Comparison of ENCODE assay signal across 8 cellular contexts in genomic region chr12:53726946-53727309, GRCh38. TPM values are rescaled to one million over a fixed set of nuclear protein-coding genes. Genes with fewer than 3 reads are reported as not detected.
DNase-seq lines count a peak whose midpoint lies in the region; ATAC-seq lines count a peak whose summit lies in the region.

No MANE protein-coding gene starts in this region.

- H3K4me3 Mint-ChIP-seq in naive B cell, result peak overlapping the region; percentile 89 to 98 (median 96)

- peaks cover 0 to 1% (median 0%) of the 10 kb centered on the region in 7 donors for H3K9me3 Mint-ChIP-seq in naive B cell

- H3K27ac Mint-ChIP-seq in naive B cell, result peak overlapping the region in 5 of 6 donors; percentile 56 to 96 (median 86)

- ATAC-seq in naive B cell (ENCODE audit: low read depth in 2 of 2) (no peak), HG02642 (IDR thresholded peaks at IDR 0.05; ENCODE audit: poor library complexity, unreplicated experiment) (no peak)

- no peaks in the 10 kb centered on the region for H3K9me3 ChIP-seq in MG63

- H3K36me3 ChIP-seq in MG63, result no peaks in the 10 kb centered on the region

- peak overlapping the region; percentile 75 for H3K4me3 ChIP-seq in MG63

- DNase-seq in EL (peak; percentile 18), MG63 (no peak), dermis blood vessel endothelial cell (peak; percentile 50), naive B cell (no peak), DMS79 (lab: John Stamatoyannopoulos, UW) (no peak), occipital lobe (lab: John Stamatoyannopoulos, UW) (no peak), SIG-M5 (lab: John Stamatoyannopoulos, UW) (no peak)

- H3K27me3 ChIP-seq in MG63, result no peaks in the 10 kb centered on the region

- peaks cover 25 to 37% (median 32%) of the 10 kb centered on the region in 3 donors for H3K4me1 Mint-ChIP-seq in naive B cell

- H3K27me3 Mint-ChIP-seq in naive B cell, result peaks cover 0 to 10% (median 5%) of the 10 kb centered on the region in 3 donors

- peaks cover 5 to 26% of the 10 kb centered on the region in 2 donors for H3K36me3 Mint-ChIP-seq in naive B cell

RNA-seq across cellular contexts. Expression of gene CALCOCO1, which starts 0.3 kb away (rescaled TPM):
- 35.7 and 42.4 TPM in 2 replicates for total RNA-seq in MG63 (2014; rRNA removed; shearing (Covaris generic); ENCODE audit: low replicate concordance)
- 87.6 and 98.4 TPM in 2 replicates for total RNA-seq in dermis blood vessel endothelial cell
- polyA plus RNA-seq in naive B cell (ENCODE audit: low read depth in 6 of 6), result 10 to 100 TPM; 65.8 to 93.2 (median 78.8) TPM
- total RNA-seq in occipital lobe, result 69.7 TPM

RNA-seq across cellular contexts. Expression of gene CISTR, which starts 24.9 kb away (rescaled TPM):
- total RNA-seq in MG63 (2014; rRNA removed; shearing (Covaris generic); ENCODE audit: low replicate concordance), result not detected in 2 replicates
- total RNA-seq in dermis blood vessel endothelial cell, result not detected in 2 replicates
- not detected for polyA plus RNA-seq in naive B cell (ENCODE audit: low read depth in 6 of 6)
- total RNA-seq in occipital lobe, result not detected

RNA-seq across cellular contexts. Expression of gene ATP5MC2, which starts 51.0 kb away (rescaled TPM):
- 213 and 230 TPM in 2 replicates for total RNA-seq in MG63 (2014; rRNA removed; shearing (Covaris generic); ENCODE audit: low replicate concordance)
- 130 and 195 TPM in 2 replicates for total RNA-seq in dermis blood vessel endothelial cell
- 100 to 1,000 TPM; 491 to 654 (median 582) TPM for polyA plus RNA-seq in naive B cell (ENCODE audit: low read depth in 6 of 6)
- total RNA-seq in occipital lobe, result 61.8 TPM

Comparison
In these comparisons a context has a peak if more than half of its experiments do, and no peak if none do; other contexts are left out.
1. DNase-seq: peak in EL (single experiment) and dermis blood vessel endothelial cell (single experiment); none in MG63 (single experiment), naive B cell (single experiment), DMS79 (single experiment), occipital lobe (single experiment) and SIG-M5 (single experiment).